In the genomic region with DNA sequence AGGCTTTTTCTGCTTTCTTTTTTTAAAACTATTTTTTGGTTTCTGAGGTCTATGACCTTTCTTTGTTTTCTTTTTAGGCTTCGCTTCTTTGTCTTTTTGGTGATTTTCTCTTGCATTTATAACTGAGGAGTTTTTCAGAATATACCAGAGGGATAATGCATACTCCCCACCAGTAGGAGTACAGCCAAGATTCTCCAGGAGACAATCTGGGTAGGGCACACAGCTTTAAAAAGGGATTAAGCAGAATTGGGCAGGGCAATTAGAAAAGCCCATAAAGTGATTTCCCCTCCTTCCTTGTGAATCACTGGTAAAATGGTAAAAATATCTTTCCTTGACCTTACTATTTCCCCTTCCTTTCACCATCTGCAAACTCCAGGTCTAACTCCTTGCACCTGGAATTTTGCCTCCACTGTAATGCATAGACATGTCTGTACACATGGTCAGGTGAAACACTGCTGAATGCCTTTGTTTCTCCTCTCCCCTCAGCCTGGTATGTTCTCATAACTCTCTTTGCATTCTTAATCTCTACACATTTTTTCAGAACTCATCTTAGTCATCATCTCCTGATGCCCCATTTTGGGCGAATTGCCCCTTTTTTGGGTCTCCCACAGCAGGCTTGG, we compare ENCODE assay signal across 22 cellular contexts.
DNase-seq lines count a peak whose midpoint lies in the region; ATAC-seq, FAIRE-seq and TF ChIP-seq lines count a peak whose summit lies in the region.
"Had no signal": no experiment of that assay in that cellular context is flagged by ENCODE, and none has a peak within 500 bp of the region (broad histone marks: within the 10 kb centered on the region; RNA-seq: fewer than 3 reads in every experiment).

No MANE protein-coding gene starts in this region.

- no TSS peak for BruUV-seq in A673 (replicated peaks; lab: Mats Ljungman, UMichigan)

- no peaks in the 10 kb centered on the region for H3K79me2 ChIP-seq in keratinocyte (ENCODE audit: control insufficient read depth, insufficient read depth, low read length)
- H3K79me2 ChIP-seq in GM23248 (ENCODE audit: insufficient read depth) = peaks cover 32% of the 10 kb centered on the region

- dilution Hi-C loops in keratinocyte (cut with MboI; ENCODE audit: extremely low pct_ligation_motif_present, low sequenced_read_pairs) = no loop called here

- H3K4me3 ChIP-seq in A673 (ENCODE audit: low read depth, low read length, poor library complexity, severe bottlenecking) (no peak overlapping the region), keratinocyte (ENCODE audit: control insufficient read depth in 2 of 3, extremely low read depth in 1 of 3, insufficient read depth in 2 of 3, low read depth in 1 of 3, low read length in 3 of 3) (no peak overlapping the region), GM23248 (no peak overlapping the region)
- H3K4me3 ChIP-seq: thyroid gland had no signal

- H3K27me3 ChIP-seq in A673 (replicated peaks; ENCODE audit: insufficient read depth, low read depth, low read length, poor library complexity) (no peaks in the 10 kb centered on the region), keratinocyte (ENCODE audit: control insufficient read depth, extremely low read depth, insufficient read depth, low read length) (no peaks in the 10 kb centered on the region), GM23248 (replicated peaks; ENCODE audit: insufficient read depth) (no peaks in the 10 kb centered on the region)
- H3K27me3 ChIP-seq: thyroid gland had no signal

- DNase-seq in A673 (ENCODE audit: low spot score) (peak; percentile 84), GM12891 (ENCODE audit: insufficient read length, low spot score) (no peak), keratinocyte (ENCODE audit: low read depth, low spot score) (peak; percentile 17), NCI-H2227 (lab: John Stamatoyannopoulos, UW; ENCODE audit: unreplicated experiment) (no peak), GM23248 (no peak)
- DNase-seq in activated naive CD8-positive, alpha-beta T cell treated with anti-CD3 and anti-CD28 coated beads, Interleukin-2, amount 50 U/mL, for 24 hours = no peak
- DNase-seq: activated gamma-delta T cell treated with Interleukin-2 at 50 U/mL for 16 hours; aorta; CD4-positive, alpha-beta T cell; DMS79 treated with DMSO at 0.1 percent for 48 hours; H7; Karpas-422; naive thymus-derived CD4-positive, alpha-beta T cell; NCI-H187; NCI-H2227 treated with DMSO at 0.1 percent for 48 hours; NCI-H748 treated with DMSO at 0.1 percent for 48 hours; stimulated activated naive CD4-positive, alpha-beta T cell; T-helper 2 cell; thyroid gland had no signal

- H2AFZ ChIP-seq in keratinocyte (ENCODE audit: control insufficient read depth, low read length) = peak overlapping the region; percentile 30
- no peak overlapping the region for H2AFZ ChIP-seq in GM23248

- no peaks in the 10 kb centered on the region for H3K9me1 ChIP-seq in keratinocyte (ENCODE audit: control insufficient read depth, extremely low read depth, insufficient read depth, low read length)

- H4K20me1 ChIP-seq in keratinocyte (ENCODE audit: control insufficient read depth, extremely low read depth, insufficient read depth, low read length) = no peaks in the 10 kb centered on the region
- H4K20me1 ChIP-seq in GM23248 (ENCODE audit: insufficient read depth) = no peaks in the 10 kb centered on the region

- H3K27ac ChIP-seq in A673 (ENCODE audit: low read depth, low read length, poor library complexity, severe bottlenecking) (no peak overlapping the region), keratinocyte (ENCODE audit: control insufficient read depth, insufficient read depth, low read length) (no peak overlapping the region), GM23248 (no peak overlapping the region)
- H3K27ac ChIP-seq: thyroid gland had no signal

- no peaks in the 10 kb centered on the region for H3K36me3 ChIP-seq in A673 (ENCODE audit: insufficient read depth, low read length, poor library complexity, severe bottlenecking)
- no peaks in the 10 kb centered on the region for H3K36me3 ChIP-seq in keratinocyte (ENCODE audit: control insufficient read depth in 2 of 2, extremely low read depth in 1 of 2, insufficient read depth in 2 of 2, low read length in 2 of 2)
- peaks cover 3% of the 10 kb centered on the region; the same call in 1 of the 2 replicates for H3K36me3 ChIP-seq in GM23248 (ENCODE audit: low read depth)
- H3K36me3 ChIP-seq: thyroid gland had no signal

- peaks cover 45% of the 10 kb centered on the region for H3K36me3 Mint-ChIP-seq in activated naive CD8-positive, alpha-beta T cell treated with anti-CD3 and anti-CD28 coated beads, Interleukin-2, amount 50 U/mL, for 24 hours (ENCODE audit: low read depth)

- POLR2A ChIA-PET in A673 (lab: Charles Lee; ENCODE audit: low non-redundant PET) = interaction anchor here (0.6 kb wide), 1 partner anchor 1369 kb away, joined by 8 read pairs; no protein-coding TSS in a partner anchor

- FAIRE-seq in GM12891 (lab: Jason Lieb, UNC) = peak; percentile 48
- peak; percentile 79 for FAIRE-seq in keratinocyte (lab: Jason Lieb, UNC)
- FAIRE-seq: islet of Langerhans had no signal

- CTCF ChIA-PET in A673 (lab: Charles Lee) = no interaction called here

- H3K4me1 Mint-ChIP-seq in activated naive CD8-positive, alpha-beta T cell treated with anti-CD3 and anti-CD28 coated beads, Interleukin-2, amount 50 U/mL, for 24 hours = peaks cover 14% of the 10 kb centered on the region

- TF ChIP-seq CTCF in A673 (conservative IDR thresholded peaks at IDR 0.05; ENCODE audit: low read depth, low read length) = peak; percentile 46
- TF ChIP-seq CTCF in keratinocyte (optimal IDR thresholded peaks at IDR 0.05 in 1 of 3, IDR thresholded peaks at IDR 0.05 in 1 of 3, conservative IDR thresholded peaks at IDR 0.05 in 1 of 3; ENCODE audit: extremely low read depth in 1 of 3, insufficient read depth in 2 of 3, low read length in 3 of 3) = peak in 1 of 3 experiments; percentile 13

- no peak overlapping the region for H3K9ac ChIP-seq in keratinocyte (ENCODE audit: control insufficient read depth, extremely low read depth, insufficient read depth, low read length)
- H3K9ac ChIP-seq in GM23248 = no peak overlapping the region

- 98 to 100% methylated on average over 2 of the region's 2 CpGs for WGBS in GM23248 (ENCODE audit: low coverage in 1 of 2, low lambda C conversion rate in 2 of 2, missing lambda C conversion rate in 2 of 2), 2 experiments

- H3K4me1 ChIP-seq in A673 (ENCODE audit: insufficient read depth, low read length, poor library complexity, severe bottlenecking) = peaks cover 25% of the 10 kb centered on the region
- H3K4me1 ChIP-seq in keratinocyte (ENCODE audit: control insufficient read depth, extremely low read depth, insufficient read depth, low read length) = peaks cover 23% of the 10 kb centered on the region
- H3K4me1 ChIP-seq in GM23248 (ENCODE audit: insufficient read depth) = peaks cover 29% of the 10 kb centered on the region

- H3K27ac Mint-ChIP-seq in activated naive CD8-positive, alpha-beta T cell treated with anti-CD3 and anti-CD28 coated beads, Interleukin-2, amount 50 U/mL, for 24 hours = peak overlapping the region; percentile 29
- H3K27ac Mint-ChIP-seq: CD4-positive, alpha-beta T cell had no signal

- in situ Hi-C loops in GM23248 (cut with MboI) = no loop called here

- ATAC-seq in activated naive CD8-positive, alpha-beta T cell treated with anti-CD3 and anti-CD28 coated beads, Interleukin-2, amount 50 U/mL, for 24 hours = no peak
- ATAC-seq in GM21367 (IDR thresholded peaks at IDR 0.05; ENCODE audit: unreplicated experiment) = no peak
- no peak for ATAC-seq in GM18519 (IDR thresholded peaks at IDR 0.05; ENCODE audit: low FRiP score, unreplicated experiment)
- ATAC-seq: naive thymus-derived CD4-positive, alpha-beta T cell had no signal

- no peak for TF ChIP-seq POLR2A in GM12891 (IDR thresholded peaks at IDR 0.05; ENCODE audit: low read depth, low read length)

- H3K4me2 ChIP-seq in keratinocyte (ENCODE audit: control insufficient read depth, extremely low read depth, insufficient read depth, low read depth, low read length) (peak overlapping the region; percentile 54), GM23248 (ENCODE audit: unreplicated experiment) (no peak overlapping the region)

- intact Hi-C loops in A673 (cut with micrococcal nuclease; ENCODE audit: unreplicated experiment) = no loop called here

- no peak overlapping the region for H3K4me3 Mint-ChIP-seq in activated naive CD8-positive, alpha-beta T cell treated with anti-CD3 and anti-CD28 coated beads, Interleukin-2, amount 50 U/mL, for 24 hours
- H3K4me3 Mint-ChIP-seq: CD4-positive, alpha-beta T cell; naive thymus-derived CD4-positive, alpha-beta T cell had no signal

- H3K9me2 ChIP-seq in GM23248 (ENCODE audit: insufficient read depth) = no peaks in the 10 kb centered on the region

- no peaks in the 10 kb centered on the region for H3K9me3 Mint-ChIP-seq in activated naive CD8-positive, alpha-beta T cell treated with anti-CD3 and anti-CD28 coated beads, Interleukin-2, amount 50 U/mL, for 24 hours
- H3K9me3 Mint-ChIP-seq: CD4-positive, alpha-beta T cell had no signal

- H3K27me3 Mint-ChIP-seq in activated naive CD8-positive, alpha-beta T cell treated with anti-CD3 and anti-CD28 coated beads, Interleukin-2, amount 50 U/mL, for 24 hours = no peaks in the 10 kb centered on the region
- H3K27me3 Mint-ChIP-seq: CD4-positive, alpha-beta T cell; naive thymus-derived CD4-positive, alpha-beta T cell had no signal

- peaks cover 28% of the 10 kb centered on the region for H3F3A ChIP-seq in GM23248 (ENCODE audit: insufficient read depth)

- no peaks in the 10 kb centered on the region for H3K9me3 ChIP-seq in A673 (ENCODE audit: low read depth, low read length, poor library complexity, severe bottlenecking)
- H3K9me3 ChIP-seq in keratinocyte (ENCODE audit: control insufficient read depth, low read depth, low read length) = no peaks in the 10 kb centered on the region
- no peaks in the 10 kb centered on the region for H3K9me3 ChIP-seq in GM23248 (ENCODE audit: low read depth)
- H3K9me3 ChIP-seq: thyroid gland had no signal

TF ChIP-seq in GM12891, 5 proteins besides CTCF, POLR2A, EP300 and RAD21:
- no peak for TF ChIP-seq POLR2AphosphoS5 (IDR thresholded peaks at IDR 0.05; ENCODE audit: low read depth, low read length)
- TF ChIP-seq POU2F2 (IDR thresholded peaks at IDR 0.05; ENCODE audit: low read depth, low read length) = no peak
- TF ChIP-seq TAF1 (IDR thresholded peaks at IDR 0.05; ENCODE audit: low read depth, low read length) = no peak
- TF ChIP-seq SPI1 (IDR thresholded peaks at IDR 0.05; ENCODE audit: low read depth, low read length) = no peak
- TF ChIP-seq PAX5 (IDR thresholded peaks at IDR 0.05; ENCODE audit: insufficient read depth, low read length, severe bottlenecking) = no peak
TF ChIP-seq in GM12891: peak in this region for 0.

Comparison
In these comparisons a context has a peak if more than half of its experiments do, and no peak if none do; other contexts are left out.
1. DNase-seq: peak in A673 (single experiment) and keratinocyte (single experiment); none in GM12891 (single experiment), activated naive CD8-positive, alpha-beta T cell treated with anti-CD3 and anti-CD28 coated beads, Interleukin-2, amount 50 U/mL, for 24 hours (single experiment), NCI-H2227 (single experiment) and GM23248 (single experiment).